In genomic region chr13:27270594-27271520, GRCh38 we compare ENCODE assay signal across 8 cellular contexts. TPM values are rescaled to one million over a fixed set of nuclear protein-coding genes. Genes with fewer than 3 reads are reported as not detected.
DNase-seq lines count a peak whose midpoint lies in the region; ATAC-seq, FAIRE-seq and TF ChIP-seq lines count a peak whose summit lies in the region.

TSS of gene RASL11A (plus strand) at chr13:27270830. CDS start at chr13:27270945, 115 bp downstream.

- peak; percentile 84 for TF ChIP-seq CTCF in WI38 (IDR thresholded peaks at IDR 0.05; ENCODE audit: low read depth, low read length)
- peak; percentile 55 to 77 for TF ChIP-seq CTCF in mammary epithelial cell (conservative IDR thresholded peaks at IDR 0.05 in 1 of 2, IDR thresholded peaks at IDR 0.05 in 1 of 2; ENCODE audit: extremely low read depth in 1 of 2, insufficient read depth in 1 of 2, low read depth in 1 of 2, low read length in 2 of 2)

- FAIRE-seq in small intestine (lab: Jason Lieb, UNC) = no peak

- BruUV-seq in mammary epithelial cell (replicated peaks; lab: Mats Ljungman, UMichigan) = TSS peak; percentile 34

- H3K4me1 ChIP-seq in mammary epithelial cell (ENCODE audit: insufficient read depth, low read length) (peaks cover 7% of the 10 kb centered on the region), small intestine (ENCODE audit: control insufficient read depth in 2 of 2, insufficient read depth in 1 of 2, low read depth in 1 of 2, low read length in 1 of 2) (peaks cover 0 to 2% of the 10 kb centered on the region in 2 donors)

- intact Hi-C loops in mammary epithelial cell (cut with micrococcal nuclease) = loop anchor here (1.0 to 5.0 kb wide), 3 partner anchors 20 to 284 kb away; partner anchors contain the start of genes RPL21 and USP12

- no peaks in the 10 kb centered on the region for H3K79me2 ChIP-seq in mammary epithelial cell (ENCODE audit: insufficient read depth, low read length)

- H3K27me3 ChIP-seq in mammary epithelial cell (ENCODE audit: insufficient read depth, low read length) (no peaks in the 10 kb centered on the region), small intestine (ENCODE audit: control insufficient read depth in 2 of 2, insufficient read depth in 2 of 2, low read length in 2 of 2) (no peaks in the 10 kb centered on the region)

- in situ Hi-C loops in mammary epithelial cell (cut with MboI; ENCODE audit: low sequenced_read_pairs in 2 of 2) = no loop called here

- peak within 1 kb of the TSS; percentile 98 for H2AFZ ChIP-seq in mammary epithelial cell (ENCODE audit: low read depth, low read length)

- H3K27ac ChIP-seq in mammary epithelial cell (ENCODE audit: insufficient read depth, low read depth, low read length) = no peak within 1 kb of the TSS
- peak within 1 kb of the TSS; percentile 88 to 93 for H3K27ac ChIP-seq in small intestine (ENCODE audit: low read depth in 1 of 2, low read length in 1 of 2)

- H3K36me3 ChIP-seq in mammary epithelial cell (ENCODE audit: insufficient read depth, low read length) = no peaks in the 10 kb centered on the region
- H3K36me3 ChIP-seq in small intestine (ENCODE audit: control insufficient read depth in 2 of 2, insufficient read depth in 2 of 2, low read length in 2 of 2) = no peaks in the 10 kb centered on the region

- under 1% methylated on average over 26 of the region's 99 CpGs for WGBS in mammary epithelial cell (ENCODE audit: low coverage, missing lambda C conversion rate)
- WGBS in small intestine, 3 donors = 0 to 1% (median 0%) methylated on average over 79 to 99 of the region's 99 CpGs

- H3K4me2 ChIP-seq in mammary epithelial cell (ENCODE audit: insufficient read depth, low read depth, low read length) = peak within 1 kb of the TSS; percentile 99

- dilution Hi-C loops in mammary epithelial cell (cut with HindIII; ENCODE audit: low sequenced_read_pairs) = no loop called here

- H3K9ac ChIP-seq in mammary epithelial cell (ENCODE audit: insufficient read depth, low read length) = peak within 1 kb of the TSS; percentile 15

- H3K4me3 ChIP-seq in WI38 (ENCODE audit: low read depth, low read length) (peak within 1 kb of the TSS; percentile 83), mammary epithelial cell (replicated peaks in 1 of 3; ENCODE audit: insufficient read depth in 1 of 3, low read depth in 2 of 3, low read length in 3 of 3) (peak within 1 kb of the TSS; percentile 62 to 73 (median 69)), small intestine (ENCODE audit: low read depth in 1 of 2, low read length in 2 of 2) (peak within 1 kb of the TSS; percentile 72 to 77)

- no peaks in the 10 kb centered on the region for H4K20me1 ChIP-seq in mammary epithelial cell (ENCODE audit: insufficient read depth, low read length)

- CTCF ChIA-PET in mammary epithelial cell (lab: Charles Lee; ENCODE audit: low non-redundant PET) = interaction anchor here (0.7 kb wide), 1 partner anchor 29 kb away, joined by 9 read pairs; no protein-coding TSS in a partner anchor

- peak; percentile 90 for ATAC-seq in HG02642 (IDR thresholded peaks at IDR 0.05; ENCODE audit: poor library complexity, unreplicated experiment)

- peak; percentile 18 for DNase-seq in NCI-H2029 (lab: John Stamatoyannopoulos, UW)
- DNase-seq in NCI-H2029 treated with DMSO at 0.1 percent for 48 hours (lab: John Stamatoyannopoulos, UW) = no peak
- DNase-seq in NCI-H146 (lab: John Stamatoyannopoulos, UW) = peak; percentile 82
- peak; percentile 83 for DNase-seq in mammary epithelial cell
- peak; percentile 91 for DNase-seq in iPS-NIHi7 (ENCODE audit: extremely low spot score)
- DNase-seq in small intestine = peak; percentile 90

- H3K9me3 ChIP-seq in mammary epithelial cell (replicated peaks; ENCODE audit: insufficient read depth, low read length) (no peaks in the 10 kb centered on the region), small intestine (ENCODE audit: control insufficient read depth, low read depth) (no peaks in the 10 kb centered on the region)

RNA-seq across cellular contexts. Expression of gene RASL11A, which starts in this region (rescaled TPM):
- 1 to 10 TPM; 1.6 to 2.2 TPM for total RNA-seq in mammary epithelial cell
- polyA plus RNA-seq in mammary epithelial cell = 1.5 TPM
- not detected for polyA minus RNA-seq in mammary epithelial cell
- polyA plus RNA-seq in small intestine = 10 to 100 TPM; 32.1 to 46.7 (median 37.6) TPM

Comparison
In these comparisons a context has a peak if more than half of its experiments do, and no peak if none do; other contexts are left out.
1. RNA of gene RASL11A (polyA plus RNA-seq): 32.1 to 46.7 TPM in small intestine; 1.5 TPM in mammary epithelial cell (single experiment); every median in the first group is over 10 times any median in the second.
2. Peak in every context shown above with its lines, with median percentiles within 50 percentile points of each other: H3K4me3 ChIP-seq.